Comparison of ENCODE assay signal across 8 cellular contexts in genomic region chr12:95102916-95103671, GRCh38. TPM values are rescaled to one million over a fixed set of nuclear protein-coding genes. Genes with fewer than 3 reads are reported as not detected.
DNase-seq lines count a peak whose midpoint lies in the region; ATAC-seq, FAIRE-seq and TF ChIP-seq lines count a peak whose summit lies in the region.

No MANE protein-coding gene starts in this region.

- WGBS in A549 (ENCODE audit: missing lambda C conversion rate): 14% methylated on average over 8 of the region's 8 CpGs

- TF ChIP-seq CTCF in A549 (IDR thresholded peaks at IDR 0.05): no peak

- no peak for TF ChIP-seq POLR2A in A549 (IDR thresholded peaks at IDR 0.05; ENCODE audit: low read length)

- peak; percentile 73 to 76; a peak in 3 of 5 replicates for TF ChIP-seq EP300 in A549 (IDR thresholded peaks at IDR 0.05)

- intact Hi-C loops in left colon (cut with DNase I, micrococcal nuclease): no loop called here

- peak overlapping the region; percentile 67 for H3K4me2 ChIP-seq in A549

- peaks cover 61% of the 10 kb centered on the region for H3K4me1 ChIP-seq in A549

- DNase-seq in A549 (ENCODE audit: low read depth in 1 of 2, low spot score in 1 of 2) (peak; percentile 85 to 91), NCI-H187 treated with DMSO at 0.1 percent for 48 hours (lab: John Stamatoyannopoulos, UW) (peak; percentile 88), left colon (no peak), nucleus accumbens (lab: John Stamatoyannopoulos, UW) (no peak), mucosa of gallbladder (ENCODE audit: low spot score) (no peak)
- peak; percentile 6 to 7 for DNase-seq in activated CD4-positive, alpha-beta T cell treated with anti-CD3 and anti-CD28 coated beads, Interleukin-2, amount 50 U/mL, for 4 hours

- CTCF ChIA-PET in A549 (lab: Yijun Ruan, JAX): interaction anchor here (1.2 to 1.7 kb wide), 2 partner anchors 114 to 231 kb away, joined by 3 to 6 read pairs; partner anchors contain the start of genes FGD6 and VEZT

- TF ChIP-seq RAD21 in A549 (conservative IDR thresholded peaks at IDR 0.05 in 1 of 2, IDR thresholded peaks at IDR 0.05 in 1 of 2): peak; percentile 4 to 35; a peak in 2 of 5 replicates

- ATAC-seq in A549 (peak; percentile 89 to 97), GM18508 (IDR thresholded peaks at IDR 0.05; ENCODE audit: insufficient read depth, unreplicated experiment) (peak; percentile 98), HG02884 (IDR thresholded peaks at IDR 0.05; ENCODE audit: unreplicated experiment) (peak; percentile 97), left colon (peak; percentile 93)

- POLR2A ChIA-PET in A549 (lab: Yijun Ruan, JAX): interaction anchor here (1.0 kb wide), 1 partner anchor 231 kb away, joined by 4 read pairs; no protein-coding TSS in a partner anchor

- no peaks in the 10 kb centered on the region for H3K9me3 ChIP-seq in A549

- H3K27ac ChIP-seq in A549: peak overlapping the region; percentile 63 to 82; a peak in 5 of 6 replicates

- FAIRE-seq in A549 (lab: Jason Lieb, UNC): peak; percentile 92

- H3K4me3 ChIP-seq in A549: no peak overlapping the region

TF ChIP-seq in A549, 52 proteins besides CTCF, POLR2A, EP300 and RAD21:
- TF ChIP-seq, protein P1, sequence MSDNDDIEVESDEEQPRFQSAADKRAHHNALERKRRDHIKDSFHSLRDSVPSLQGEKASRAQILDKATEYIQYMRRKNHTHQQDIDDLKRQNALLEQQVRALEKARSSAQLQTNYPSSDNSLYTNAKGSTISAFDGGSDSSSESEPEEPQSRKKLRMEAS (IDR thresholded peaks at IDR 0.05): peak; percentile 58
- no peak for TF ChIP-seq REST (IDR thresholded peaks at IDR 0.05)
- TF ChIP-seq, protein P2, sequence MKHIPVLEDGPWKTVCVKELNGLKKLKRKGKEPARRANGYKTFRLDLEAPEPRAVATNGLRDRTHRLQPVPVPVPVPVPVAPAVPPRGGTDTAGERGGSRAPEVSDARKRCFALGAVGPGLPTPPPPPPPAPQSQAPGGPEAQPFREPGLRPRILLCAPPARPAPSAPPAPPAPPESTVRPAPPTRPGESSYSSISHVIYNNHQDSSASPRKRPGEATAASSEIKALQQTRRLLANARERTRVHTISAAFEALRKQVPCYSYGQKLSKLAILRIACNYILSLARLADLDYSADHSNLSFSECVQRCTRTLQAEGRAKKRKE (CRISPR knock-in tag; IDR thresholded peaks at IDR 0.05; ENCODE audit: low read depth): 0 out of 2 replicates have a peak, but pooled peaks have one; percentile 11
- TF ChIP-seq, protein P3, sequence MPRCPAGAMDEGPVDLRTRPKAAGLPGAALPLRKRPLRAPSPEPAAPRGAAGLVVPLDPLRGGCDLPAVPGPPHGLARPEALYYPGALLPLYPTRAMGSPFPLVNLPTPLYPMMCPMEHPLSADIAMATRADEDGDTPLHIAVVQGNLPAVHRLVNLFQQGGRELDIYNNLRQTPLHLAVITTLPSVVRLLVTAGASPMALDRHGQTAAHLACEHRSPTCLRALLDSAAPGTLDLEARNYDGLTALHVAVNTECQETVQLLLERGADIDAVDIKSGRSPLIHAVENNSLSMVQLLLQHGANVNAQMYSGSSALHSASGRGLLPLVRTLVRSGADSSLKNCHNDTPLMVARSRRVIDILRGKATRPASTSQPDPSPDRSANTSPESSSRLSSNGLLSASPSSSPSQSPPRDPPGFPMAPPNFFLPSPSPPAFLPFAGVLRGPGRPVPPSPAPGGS (IDR thresholded peaks at IDR 0.05): 0 out of 3 replicates have a peak, but pooled peaks have one; percentile 35
- no peak for TF ChIP-seq HDAC2 (IDR thresholded peaks at IDR 0.05)
- peak; percentile 73 for TF ChIP-seq GATA3 (IDR thresholded peaks at IDR 0.05; ENCODE audit: borderline replicate concordance)
- TF ChIP-seq FOSL2 (IDR thresholded peaks at IDR 0.05): peak; percentile 91
- peak; percentile 95 for TF ChIP-seq FOSL2 (CRISPR knock-in tag; IDR thresholded peaks at IDR 0.05)
- TF ChIP-seq, protein P4, sequence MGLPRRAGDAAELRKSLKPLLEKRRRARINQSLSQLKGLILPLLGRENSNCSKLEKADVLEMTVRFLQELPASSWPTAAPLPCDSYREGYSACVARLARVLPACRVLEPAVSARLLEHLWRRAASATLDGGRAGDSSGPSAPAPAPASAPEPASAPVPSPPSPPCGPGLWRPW (IDR thresholded peaks at IDR 0.05): peak; percentile 53; the same call in 1 of the 2 replicates
- TF ChIP-seq FOXS1 (CRISPR knock-in tag; IDR thresholded peaks at IDR 0.05): peak; percentile 65; the same call in 1 of the 2 replicates
- TF ChIP-seq SMC3 (IDR thresholded peaks at IDR 0.05): peak; percentile 22; the same call in 1 of the 3 replicates
- peak; percentile 77 to 82; a peak in 3 of 5 replicates for TF ChIP-seq JUN (IDR thresholded peaks at IDR 0.05)
- no peak for TF ChIP-seq NR3C1 (IDR thresholded peaks at IDR 0.05)
- peak; percentile 96 for TF ChIP-seq JUNB (IDR thresholded peaks at IDR 0.05)
- peak; percentile 74 to 77 for TF ChIP-seq CEBPB (IDR thresholded peaks at IDR 0.05)
- no peak for TF ChIP-seq HOXB5 (CRISPR knock-in tag; IDR thresholded peaks at IDR 0.05)

RNA-seq across cellular contexts. Expression of gene NR2C1, which starts 29.7 kb away (rescaled TPM):
- polyA plus RNA-seq in A549 (2011; rRNA removed) (50.9 and 55.2 TPM in 2 replicates), A549 (2017; fragmentation: RNase III; extraction: RNeasy Plus Mini Kit Qiagen cat#74134 plus additional on column Dnase treatment) (24.0 to 27.7 TPM (median 24.7 TPM) in 3 replicates)
- 9.7 and 10.5 TPM in 2 replicates for polyA plus RNA-seq in A549 (2012; cell fraction: cytosol; rRNA removed)
- polyA plus RNA-seq in A549 (2012; cell fraction: nucleus; rRNA removed): 25.5 and 35.0 TPM in 2 replicates
- polyA minus RNA-seq in A549 (2011; rRNA and poly(A)+ RNA removed): 19.6 and 21.6 TPM in 2 replicates
- total RNA-seq in left colon (10 to 100 TPM; 26.4 to 30.2 TPM), mucosa of gallbladder (26.6 TPM)

Comparison
In these comparisons a context has a peak if more than half of its experiments do, and no peak if none do; other contexts are left out.
1. DNase-seq: peak in A549 (2 of 2), NCI-H187 treated with DMSO at 0.1 percent for 48 hours (single experiment) and activated CD4-positive, alpha-beta T cell treated with anti-CD3 and anti-CD28 coated beads, Interleukin-2, amount 50 U/mL, for 4 hours (2 of 2); none in left colon (0 of 2), nucleus accumbens (0 of 56) and mucosa of gallbladder (single experiment).
2. Peak in every context shown above with its lines, with median percentiles within 50 percentile points of each other: ATAC-seq.